ENCODE assay signal across 8 cellular contexts in the genomic region with DNA sequence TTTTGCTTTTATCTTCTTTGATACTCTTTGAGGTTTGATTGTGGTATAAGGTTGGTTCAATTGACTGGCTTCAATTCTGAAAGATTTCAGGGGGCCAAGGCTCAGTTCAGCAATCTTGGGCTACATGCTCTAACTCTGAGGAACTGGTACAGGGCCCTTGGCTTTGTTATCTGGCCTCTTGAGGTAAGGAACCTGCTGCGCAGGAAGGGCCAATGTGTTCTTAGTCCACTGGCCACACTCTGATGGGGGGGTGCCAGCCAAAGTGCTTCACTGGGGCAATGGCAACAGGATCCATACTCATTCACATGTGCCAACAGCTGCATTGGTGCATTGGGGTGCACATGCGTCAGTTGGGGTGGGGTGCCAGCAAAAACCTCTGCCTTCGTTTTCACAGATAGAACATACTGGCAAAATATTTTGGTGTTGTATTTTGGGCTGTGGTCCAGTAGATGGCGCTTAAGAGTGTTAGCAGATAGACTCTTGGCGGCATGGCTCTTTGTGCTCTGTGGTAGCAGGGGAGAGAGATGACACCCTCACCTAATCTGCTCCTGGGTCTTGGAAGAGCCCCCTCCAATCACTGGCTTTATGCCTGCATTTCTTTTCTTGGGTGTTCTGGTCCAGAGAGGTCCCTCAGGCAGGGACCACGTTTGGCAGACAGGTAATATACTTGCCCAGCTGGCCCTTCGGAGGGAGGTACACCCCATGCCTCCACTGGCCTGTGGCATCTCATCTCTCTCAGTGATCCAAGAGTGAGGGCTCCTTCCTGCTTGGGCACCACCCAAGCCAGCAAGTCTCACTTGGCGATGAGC. TPM values are rescaled to one million over a fixed set of nuclear protein-coding genes. Genes with fewer than 3 reads are reported as not detected.
DNase-seq lines count a peak whose midpoint lies in the region; ATAC-seq and TF ChIP-seq lines count a peak whose summit lies in the region.

No MANE protein-coding gene starts in this region.

- H2BK5ac ChIP-seq in H9 (ENCODE audit: insufficient read length, low read length): no peak overlapping the region

- H2AFZ ChIP-seq in H9 (ENCODE audit: low read length): no peak overlapping the region

- H3T11ph ChIP-seq in H9 (ENCODE audit: low read length): no peak overlapping the region

- H2AK5ac ChIP-seq in H9 (ENCODE audit: insufficient read length, low read length): no peak overlapping the region

- H4K8ac ChIP-seq in H9 (replicated peaks; ENCODE audit: insufficient read length, low read depth, low read length): no peak overlapping the region

- no peak overlapping the region for H3K18ac ChIP-seq in H9 (ENCODE audit: insufficient read length, low read depth, low read length)

- H3K4me3 ChIP-seq in cardiac muscle cell (no peak overlapping the region), right atrium auricular region (no peak overlapping the region), NB4 (ENCODE audit: low read depth, low read length) (no peak overlapping the region), endodermal cell (ENCODE audit: low read length) (no peak overlapping the region), testis (no peak overlapping the region)

- peak overlapping the region; percentile 85 for H4K5ac ChIP-seq in H9 (ENCODE audit: insufficient read length, low read depth, low read length)

- H3K36me3 ChIP-seq in cardiac muscle cell (no peaks in the 10 kb centered on the region), right atrium auricular region (no peaks in the 10 kb centered on the region), endodermal cell (ENCODE audit: control insufficient read depth, insufficient read depth, low read length) (no peaks in the 10 kb centered on the region), testis (ENCODE audit: low read depth, missing control alignments) (no peaks in the 10 kb centered on the region)

- H3K27me3 ChIP-seq in cardiac muscle cell (no peaks in the 10 kb centered on the region), right atrium auricular region (no peaks in the 10 kb centered on the region), H9 (ENCODE audit: insufficient read depth, low read length) (no peaks in the 10 kb centered on the region), endodermal cell (ENCODE audit: control insufficient read depth, insufficient read depth, low read length, poor library complexity, severe bottlenecking) (no peaks in the 10 kb centered on the region), testis (no peaks in the 10 kb centered on the region)

- intact Hi-C loops in testis (cut with DNase I; ENCODE audit: low total_unique reads): no loop called here

- H3K4me1 Mint-ChIP-seq in H9 (no peaks in the 10 kb centered on the region), endodermal cell (peaks cover 3% of the 10 kb centered on the region)
- no peaks in the 10 kb centered on the region for H3K4me1 Mint-ChIP-seq in natural killer cell treated with Interleukin-12 subunit alpha and Interleukin-12 subunit beta and Interleukin-15 and Interleukin-18, amount 100 ng/mL, for 72 hours (ENCODE audit: low read depth in 2 of 2)

- H2BK15ac ChIP-seq in H9 (ENCODE audit: low read depth, low read length): no peak overlapping the region

- DNase-seq in cardiac muscle cell (ENCODE audit: low read depth in 1 of 2, low spot score in 1 of 2) (peak in 1 of 2 donors; percentile 57), right atrium auricular region (ENCODE audit: low spot score) (no peak), H9 (peak; percentile 69), NB4 (ENCODE audit: low read depth) (peak; percentile 60), endodermal cell (peak; percentile 85), testis (peak; percentile 40)
- DNase-seq in natural killer cell treated with Interleukin-12 subunit alpha and Interleukin-12 subunit beta and Interleukin-15 and Interleukin-18, amount 100 ng/mL, for 72 hours (ENCODE audit: low spot score): no peak

- H2BK20ac ChIP-seq in H9 (ENCODE audit: low read depth, low read length, poor library complexity, severe bottlenecking): no peak overlapping the region

- no peak for ATAC-seq in natural killer cell treated with Interleukin-12 subunit alpha and Interleukin-12 subunit beta and Interleukin-15 and Interleukin-18, amount 100 ng/mL, for 72 hours
- no peak for ATAC-seq in HG02981 (IDR thresholded peaks at IDR 0.05; ENCODE audit: unreplicated experiment)

- no peak overlapping the region for H3K56ac ChIP-seq in H9 (ENCODE audit: insufficient read length, low read depth, low read length)

- TF ChIP-seq CTCF in cardiac muscle cell (IDR thresholded peaks at IDR 0.05; ENCODE audit: low read depth, low read length) (peak; percentile 67), right atrium auricular region (IDR thresholded peaks at IDR 0.05) (no peak), H9 (conservative IDR thresholded peaks at IDR 0.05) (peak; percentile 76), NB4 (IDR thresholded peaks at IDR 0.05; ENCODE audit: low read depth, low read length) (peak; percentile 57), endodermal cell (conservative IDR thresholded peaks at IDR 0.05) (peak; percentile 82), testis (IDR thresholded peaks at IDR 0.05) (no peak)

- WGBS in H9 (ENCODE audit: extremely low coverage, insufficient read length, low lambda C conversion rate): no CpG with 5 or more reads among the region's 8 CpGs
- 61 to 89% methylated on average over 3 to 8 of the region's 8 CpGs for WGBS in endodermal cell (ENCODE audit: insufficient coverage in 1 of 2, insufficient read length in 1 of 2), 2 experiments
- WGBS in testis, 2 donors: 54 to 63% methylated on average over 6 to 8 of the region's 8 CpGs

- no peak overlapping the region for H3K4me3 Mint-ChIP-seq in H9
- no peak overlapping the region for H3K4me3 Mint-ChIP-seq in endodermal cell
- H3K4me3 Mint-ChIP-seq in natural killer cell treated with Interleukin-12 subunit alpha and Interleukin-12 subunit beta and Interleukin-15 and Interleukin-18, amount 100 ng/mL, for 72 hours: no peak overlapping the region

- no peak overlapping the region for H3K4ac ChIP-seq in H9 (ENCODE audit: low read depth, low read length)

- H3K9ac ChIP-seq in H9 (ENCODE audit: extremely low read depth, insufficient read length, low read length) (no peak overlapping the region), endodermal cell (ENCODE audit: extremely low read depth, low read length, poor library complexity, severe bottlenecking) (no peak overlapping the region)

- no peaks in the 10 kb centered on the region for H3K79me1 ChIP-seq in H9 (ENCODE audit: insufficient read depth, low read depth, low read length, poor library complexity, severe bottlenecking)

- H2BK12ac ChIP-seq in H9 (ENCODE audit: insufficient read length, low read depth, low read length): no peak overlapping the region

- TF ChIP-seq POLR2A in NB4 (IDR thresholded peaks at IDR 0.05; ENCODE audit: extremely low read depth, insufficient read length) (no peak), testis (IDR thresholded peaks at IDR 0.05) (no peak)

- no peak overlapping the region for H3K14ac ChIP-seq in H9 (ENCODE audit: insufficient read depth, low read length)

- no peak overlapping the region for H3K23ac ChIP-seq in H9 (ENCODE audit: insufficient read length, low read depth, low read length)

- H4K20me1 ChIP-seq in H9 (ENCODE audit: control insufficient read depth, insufficient read depth, insufficient read length): no peaks in the 10 kb centered on the region

- H2BK120ac ChIP-seq in H9 (ENCODE audit: low read depth, low read length, poor library complexity, severe bottlenecking): no peak overlapping the region

- H3K36me3 Mint-ChIP-seq in H9 (ENCODE audit: insufficient read depth in 1 of 3, low read depth in 3 of 3) (0 out of 7 replicates have a peak, but pooled peaks cover 0 to 3% (median 0%) of the 10 kb centered on the region in 3 experiments), endodermal cell (ENCODE audit: low read depth) (no peaks in the 10 kb centered on the region)
- H3K36me3 Mint-ChIP-seq in natural killer cell treated with Interleukin-12 subunit alpha and Interleukin-12 subunit beta and Interleukin-15 and Interleukin-18, amount 100 ng/mL, for 72 hours: peaks cover 4% of the 10 kb centered on the region

- H3K9me3 ChIP-seq in cardiac muscle cell (ENCODE audit: low read depth) (no peaks in the 10 kb centered on the region), right atrium auricular region (peaks cover 0 to 9% of the 10 kb centered on the region in 2 donors), H9 (ENCODE audit: control insufficient read depth, low read depth, low read length) (no peaks in the 10 kb centered on the region), endodermal cell (ENCODE audit: control insufficient read depth, low read length) (no peaks in the 10 kb centered on the region), testis (no peaks in the 10 kb centered on the region)

- no peaks in the 10 kb centered on the region for H3K4me1 ChIP-seq in cardiac muscle cell (ENCODE audit: low read depth)
- no peaks in the 10 kb centered on the region for H3K4me1 ChIP-seq in right atrium auricular region
- no peaks in the 10 kb centered on the region for H3K4me1 ChIP-seq in H9 (ENCODE audit: insufficient read depth, low read length)
- no peaks in the 10 kb centered on the region for H3K4me1 ChIP-seq in endodermal cell (ENCODE audit: control insufficient read depth, insufficient read depth, low read length)
- no peaks in the 10 kb centered on the region for H3K4me1 ChIP-seq in testis

- H3K9me3 Mint-ChIP-seq in H9: peaks cover 2% of the 10 kb centered on the region in 2 experiments; a peak in 3 of 5 replicates
- no peaks in the 10 kb centered on the region for H3K9me3 Mint-ChIP-seq in endodermal cell
- peaks cover 15% of the 10 kb centered on the region for H3K9me3 Mint-ChIP-seq in natural killer cell treated with Interleukin-12 subunit alpha and Interleukin-12 subunit beta and Interleukin-15 and Interleukin-18, amount 100 ng/mL, for 72 hours

- H3K27ac Mint-ChIP-seq in H9 (peak overlapping the region in 1 of 3 experiments; percentile 60; a peak in 1 of 7 replicates), endodermal cell (no peak overlapping the region)
- no peak overlapping the region for H3K27ac Mint-ChIP-seq in natural killer cell treated with Interleukin-12 subunit alpha and Interleukin-12 subunit beta and Interleukin-15 and Interleukin-18, amount 100 ng/mL, for 72 hours

- H3K27me3 Mint-ChIP-seq in H9 (ENCODE audit: low read depth) (no peaks in the 10 kb centered on the region; the same call in 1 of the 2 replicates), endodermal cell (ENCODE audit: insufficient read depth) (no peaks in the 10 kb centered on the region)
- H3K27me3 Mint-ChIP-seq in natural killer cell treated with Interleukin-12 subunit alpha and Interleukin-12 subunit beta and Interleukin-15 and Interleukin-18, amount 100 ng/mL, for 72 hours: no peaks in the 10 kb centered on the region

- H4K91ac ChIP-seq in H9 (ENCODE audit: insufficient read length, low read depth, low read length): no peak overlapping the region

- H3K27ac ChIP-seq in cardiac muscle cell (no peak overlapping the region), right atrium auricular region (no peak overlapping the region), H9 (ENCODE audit: insufficient read length, low read depth, low read length) (no peak overlapping the region), endodermal cell (ENCODE audit: low read depth, low read length) (no peak overlapping the region), testis (no peak overlapping the region)

- H3K79me2 ChIP-seq in H9 (ENCODE audit: insufficient read depth, low read length): no peaks in the 10 kb centered on the region

- H3K23me2 ChIP-seq in H9 (ENCODE audit: insufficient read length, low read depth, low read length, poor library complexity, severe bottlenecking): no peaks in the 10 kb centered on the region

- H3K4me2 ChIP-seq in H9 (ENCODE audit: insufficient read depth, insufficient read length, low read length): no peak overlapping the region

RNA-seq across cellular contexts. Expression of gene NDST3, which starts 42.9 kb away (rescaled TPM):
- 0.18 and 0.24 TPM in 2 replicates for total RNA-seq in cardiac muscle cell
- polyA plus RNA-seq in cardiac muscle cell: 0.07 TPM in 1 of 2 replicates, not detected in the other
- total RNA-seq in right atrium auricular region: under 1 TPM in 1 of 2 donors, not detected in 1; 0.15 TPM
- total RNA-seq in H9 (2021): 0.70 TPM in 2 replicates
- under 1 TPM; 0.62 to 0.71 TPM for total RNA-seq in endodermal cell
- polyA plus RNA-seq in endodermal cell (2013, experiment 1 of 2): 4.2 TPM
- polyA plus RNA-seq in endodermal cell (2013, experiment 2 of 2): 3.4 TPM
- under 1 TPM; 0.47 to 0.50 TPM for total RNA-seq in testis
- 0.11 TPM for polyA plus RNA-seq in testis (ENCODE audit: insufficient read depth, low read depth, low replicate concordance)
- total RNA-seq in natural killer cell treated with Interleukin-12 subunit alpha and Interleukin-12 subunit beta and Interleukin-15 and Interleukin-18, amount 100 ng/mL, for 72 hours: not detected

Comparison
In these comparisons a context has a peak if more than half of its experiments do, and no peak if none do; other contexts are left out.
1. CTCF ChIP-seq: peak in cardiac muscle cell (single experiment), H9 (single experiment), NB4 (single experiment) and endodermal cell (single experiment); none in right atrium auricular region (0 of 2) and testis (0 of 3).
2. DNase-seq: peak in H9 (single experiment), NB4 (single experiment), endodermal cell (single experiment) and testis (single experiment); none in right atrium auricular region (single experiment) and natural killer cell treated with Interleukin-12 subunit alpha and Interleukin-12 subunit beta and Interleukin-15 and Interleukin-18, amount 100 ng/mL, for 72 hours (single experiment).